In genomic region chr22:29308791-29309262, GRCh38 we compare ENCODE assay signal across 1 cellular context.
TF ChIP-seq lines count a peak whose summit lies in the region.

No MANE protein-coding gene starts in this region.

TF ChIP-seq in HCT116, 20 proteins besides CTCF, POLR2A, EP300 and RAD21 (continued from another document):
- no peak for TF ChIP-seq SP1 (IDR thresholded peaks at IDR 0.05; ENCODE audit: low read depth)
- TF ChIP-seq CEBPB (IDR thresholded peaks at IDR 0.05; ENCODE audit: low read depth), result no peak
- TF ChIP-seq FOSL1 (IDR thresholded peaks at IDR 0.05; ENCODE audit: low read depth), result no peak
- no peak for TF ChIP-seq EZH2phosphoT487 (IDR thresholded peaks at IDR 0.05; ENCODE audit: borderline replicate concordance)
- TF ChIP-seq SIN3A (IDR thresholded peaks at IDR 0.05; ENCODE audit: low read depth), result no peak
- no peak for TF ChIP-seq CBX3 (IDR thresholded peaks at IDR 0.05; ENCODE audit: low read depth)
- TF ChIP-seq EZH2 (IDR thresholded peaks at IDR 0.05), result no peak
- TF ChIP-seq ELF1 (IDR thresholded peaks at IDR 0.05; ENCODE audit: borderline replicate concordance, low read depth), result no peak
- no peak for TF ChIP-seq ZFX (IDR thresholded peaks at IDR 0.05)
